ENCODE assay signal across 22 cellular contexts in the genomic region with DNA sequence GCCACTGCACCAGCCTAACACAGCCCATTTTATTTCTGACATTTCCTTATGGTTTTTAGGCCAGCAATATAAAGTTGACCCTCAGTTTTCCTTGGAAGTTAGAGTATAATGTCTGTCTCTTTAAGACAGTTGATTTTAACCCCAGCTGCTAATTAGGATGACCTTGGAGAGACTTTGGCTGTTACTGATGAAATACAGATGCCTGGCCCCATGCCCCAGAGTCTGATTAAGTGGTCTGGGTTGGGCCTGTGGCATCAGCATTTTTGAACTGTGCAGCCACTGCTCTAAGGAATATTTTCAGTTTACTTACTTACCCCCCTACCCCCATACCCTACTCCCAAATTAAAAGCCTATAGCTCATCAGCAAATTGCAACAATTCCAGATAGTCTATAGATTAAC.
"Had no signal": no experiment of that assay in that cellular context is flagged by ENCODE, and none has a peak within 500 bp of the region (broad histone marks: within the 10 kb centered on the region; RNA-seq: fewer than 3 reads in every experiment).

No MANE protein-coding gene starts in this region.

- DNase-seq: activated CD4-positive, CD25-positive, alpha-beta regulatory T cell treated with anti-CD3 and anti-CD28 coated beads, Interleukin-2, amount 50 U/mL, for 72 hours; activated gamma-delta T cell; activated T-cell treated with anti-CD3 and anti-CD28 coated beads, Interleukin-2, amount 50 U/mL, for 72 hours; amniotic stem cell; dermis blood vessel endothelial cell; effector memory CD4-positive, alpha-beta T cell; esophagus squamous epithelium; gastrocnemius medialis; head of caudate nucleus; kidney glomerular epithelial cell; lower lobe of right lung; natural killer cell; spleen; stimulated activated CD4-positive, alpha-beta T cell treated with anti-CD3 and anti-CD28 coated beads, Interleukin-4, amount 100 ng/mL, for 4 hours; SW 1271; T-helper 2 cell; upper lobe of left lung had no signal

- ATAC-seq: activated T-cell treated with anti-CD3 and anti-CD28 coated beads, Interleukin-2, amount 50 U/mL, for 72 hours; gastrocnemius medialis; lower lobe of right lung; natural killer cell; stimulated activated memory B cell treated with anti-CD40 and anti-IgM and Interleukin-4, amounts not matched to agents 10 μg/mL and 1 μg/mL and 100 μg/mL, for 72 hours had no signal

- H3K27me3 ChIP-seq: cardiac muscle cell, esophagus squamous epithelium, gastrocnemius medialis, spleen, upper lobe of left lung had no signal

- H3K36me3 ChIP-seq: cardiac muscle cell, esophagus squamous epithelium, gastrocnemius medialis, lower lobe of right lung, spleen, thoracic aorta, upper lobe of left lung had no signal

- H3K9me3 ChIP-seq: esophagus squamous epithelium, gastrocnemius medialis, lower lobe of right lung, spleen, thoracic aorta, upper lobe of left lung had no signal

- H3K4me3 ChIP-seq: cardiac muscle cell, esophagus squamous epithelium, gastrocnemius medialis, lower lobe of right lung, spleen, thoracic aorta, upper lobe of left lung had no signal

- H3K27ac ChIP-seq: cardiac muscle cell, esophagus squamous epithelium, gastrocnemius medialis, lower lobe of right lung, parathyroid adenoma, spleen, thoracic aorta, upper lobe of left lung, VCaP had no signal

- H3K4me1 ChIP-seq: esophagus squamous epithelium, gastrocnemius medialis, lower lobe of right lung, parathyroid adenoma had no signal
